8 cellular contexts compared by ENCODE assay signal in genomic region chrX:154368630-154369452, GRCh38. TPM values are rescaled to one million over a fixed set of nuclear protein-coding genes. Genes with fewer than 3 reads are reported as not detected.
DNase-seq lines count a peak whose midpoint lies in the region; ATAC-seq, FAIRE-seq and TF ChIP-seq lines count a peak whose summit lies in the region.

No MANE protein-coding gene starts in this region.

- H3K27me3 ChIP-seq in upper lobe of right lung, result no peaks in the 10 kb centered on the region

- H3K36me3 ChIP-seq in upper lobe of right lung, result peaks cover 34% of the 10 kb centered on the region

- peak overlapping the region; percentile 84 for H3K4me3 Mint-ChIP-seq in activated T-helper 17 cell treated with anti-CD3 and anti-CD28 coated beads, Interleukin-2, amount 50 U/mL, for 72 hours

- peak overlapping the region; percentile 90 for H3K27ac ChIP-seq in upper lobe of right lung

- ATAC-seq in HG03175 (IDR thresholded peaks at IDR 0.05; ENCODE audit: unreplicated experiment) (peak; percentile 29), upper lobe of right lung (peak; percentile 59)
- ATAC-seq in activated T-helper 17 cell treated with anti-CD3 and anti-CD28 coated beads, Interleukin-2, amount 50 U/mL, for 72 hours (replicated peaks), result peak; percentile 74

- peaks cover 63% of the 10 kb centered on the region for H3K36me3 Mint-ChIP-seq in activated T-helper 17 cell treated with anti-CD3 and anti-CD28 coated beads, Interleukin-2, amount 50 U/mL, for 72 hours (ENCODE audit: low read depth)

- H3K4me1 Mint-ChIP-seq in activated T-helper 17 cell treated with anti-CD3 and anti-CD28 coated beads, Interleukin-2, amount 50 U/mL, for 72 hours, result no peaks in the 10 kb centered on the region

- H3K4me1 ChIP-seq in upper lobe of right lung, result peaks cover 21% of the 10 kb centered on the region

- no peaks in the 10 kb centered on the region for H3K9me3 Mint-ChIP-seq in activated T-helper 17 cell treated with anti-CD3 and anti-CD28 coated beads, Interleukin-2, amount 50 U/mL, for 72 hours

- H3K27ac Mint-ChIP-seq in activated T-helper 17 cell treated with anti-CD3 and anti-CD28 coated beads, Interleukin-2, amount 50 U/mL, for 72 hours, result peak overlapping the region; percentile 90

- DNase-seq in DMS79 treated with DMSO at 0.1 percent for 48 hours (lab: John Stamatoyannopoulos, UW), result peak; percentile 31
- DNase-seq in RCC 7860 (ENCODE audit: low spot score), result peak; percentile 96
- peak; percentile 96 to 98 for DNase-seq in foreskin fibroblast
- peak; percentile 95 for DNase-seq in posterior vena cava (ENCODE audit: low spot score)
- DNase-seq in upper lobe of right lung, result peak; percentile 90
- no peak for DNase-seq in NCI-H1436 (lab: John Stamatoyannopoulos, UW)

- intact Hi-C loops in posterior vena cava (cut with DNase I) (no loop called here), upper lobe of right lung (cut with DNase I) (no loop called here)

- TF ChIP-seq CTCF in foreskin fibroblast (IDR thresholded peaks at IDR 0.05; ENCODE audit: low read depth, low read length), result no peak
- TF ChIP-seq CTCF in upper lobe of right lung (IDR thresholded peaks at IDR 0.05), result no peak

- no peaks in the 10 kb centered on the region for H3K9me3 ChIP-seq in upper lobe of right lung

- no peaks in the 10 kb centered on the region for H3K27me3 Mint-ChIP-seq in activated T-helper 17 cell treated with anti-CD3 and anti-CD28 coated beads, Interleukin-2, amount 50 U/mL, for 72 hours

- FAIRE-seq in RCC 7860 (lab: Jason Lieb, UNC), result peak; percentile 92

- H3K4me3 ChIP-seq in foreskin fibroblast (ENCODE audit: low read depth in 1 of 2, low read length in 2 of 2) (peak overlapping the region; percentile 75 to 92), upper lobe of right lung (peak overlapping the region; percentile 71)

RNA-seq across cellular contexts. Expression of gene FLNA, which starts 5.6 kb away (rescaled TPM):
- 1,000 to 10,000 TPM; 1,274 to 1,383 TPM for total RNA-seq in activated T-helper 17 cell treated with anti-CD3 and anti-CD28 coated beads, Interleukin-2, amount 50 U/mL, for 72 hours
- 1,000 to 10,000 TPM; 5,571 to 6,731 TPM for total RNA-seq in posterior vena cava
- 1,252 TPM for total RNA-seq in upper lobe of right lung

RNA-seq across cellular contexts. Expression of gene EMD, which starts 10.3 kb away (rescaled TPM):
- total RNA-seq in activated T-helper 17 cell treated with anti-CD3 and anti-CD28 coated beads, Interleukin-2, amount 50 U/mL, for 72 hours, result 10 to 100 TPM; 86.5 to 87.5 TPM
- total RNA-seq in posterior vena cava, result 10 to 100 TPM; 61.8 to 67.2 TPM
- 58.4 TPM for total RNA-seq in upper lobe of right lung

RNA-seq across cellular contexts. Expression of gene RPL10, which starts 29.3 kb away (rescaled TPM):
- 1,000 to 10,000 TPM; 1,604 to 1,651 TPM for total RNA-seq in activated T-helper 17 cell treated with anti-CD3 and anti-CD28 coated beads, Interleukin-2, amount 50 U/mL, for 72 hours
- 1,000 to 10,000 TPM; 2,294 to 2,387 TPM for total RNA-seq in posterior vena cava
- total RNA-seq in upper lobe of right lung, result 2,677 TPM

RNA-seq across cellular contexts. Expression of gene DNASE1L1, which starts 40.2 kb away (rescaled TPM):
- total RNA-seq in activated T-helper 17 cell treated with anti-CD3 and anti-CD28 coated beads, Interleukin-2, amount 50 U/mL, for 72 hours, result 10 to 100 TPM; 13.9 to 16.7 TPM
- total RNA-seq in posterior vena cava (10 to 100 TPM; 15.9 to 20.0 TPM), upper lobe of right lung (37.1 TPM)

RNA-seq across cellular contexts. Expression of gene TAFAZZIN, which starts 42.5 kb away (rescaled TPM):
- 10 to 100 TPM; 39.3 to 40.8 TPM for total RNA-seq in activated T-helper 17 cell treated with anti-CD3 and anti-CD28 coated beads, Interleukin-2, amount 50 U/mL, for 72 hours
- total RNA-seq in posterior vena cava, result 10 to 100 TPM; 25.3 to 28.1 TPM
- total RNA-seq in upper lobe of right lung, result 43.9 TPM
